ENCODE assay signal across 19 cellular contexts in the genomic region with DNA sequence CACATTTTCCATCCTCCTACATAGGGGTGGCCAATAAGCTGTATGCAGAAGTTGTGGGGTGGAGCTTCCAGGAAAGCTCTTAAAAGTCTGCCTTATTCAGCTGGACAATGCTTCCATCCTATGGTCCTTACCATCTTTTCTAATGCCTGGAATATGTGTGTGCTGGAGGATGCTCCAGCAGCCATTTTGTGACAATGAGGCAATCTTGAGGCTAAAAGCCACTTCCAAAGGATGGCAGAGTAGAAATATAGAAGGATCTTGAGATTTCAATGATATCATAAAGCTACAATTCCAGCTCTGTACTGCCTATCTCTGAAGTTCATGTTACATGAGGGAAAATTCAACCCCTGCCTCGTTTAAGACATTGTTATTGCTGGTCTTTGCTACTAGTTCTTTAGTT.
"Had no signal": no experiment of that assay in that cellular context is flagged by ENCODE, and none has a peak within 500 bp of the region (broad histone marks: within the 10 kb centered on the region; RNA-seq: fewer than 3 reads in every experiment).

No MANE protein-coding gene starts in this region.

- H3K4me3 ChIP-seq: SJSA1, tibial nerve, uterus had no signal

- ATAC-seq: natural killer cell treated with Interleukin-12 subunit alpha and Interleukin-12 subunit beta and Interleukin-15 and Interleukin-18, amount 100 ng/mL, for 72 hours had no signal

- H3K27ac Mint-ChIP-seq: immature natural killer cell; natural killer cell treated with Interleukin-12 subunit alpha and Interleukin-12 subunit beta and Interleukin-15 and Interleukin-18, amount 100 ng/mL, for 72 hours had no signal

- H3K27me3 ChIP-seq: SJSA1, uterus had no signal

- H3K36me3 ChIP-seq: uterus had no signal

- H3K9me3 Mint-ChIP-seq: activated T-cell treated with anti-CD3 and anti-CD28 coated beads, Interleukin-2, amount 50 U/mL, for 4 hours; central memory CD8-positive, alpha-beta T cell; immature natural killer cell; natural killer cell treated with Interleukin-12 subunit alpha and Interleukin-12 subunit beta and Interleukin-15 and Interleukin-18, amount 100 ng/mL, for 72 hours had no signal

- H3K4me3 Mint-ChIP-seq: activated T-cell treated with anti-CD3 and anti-CD28 coated beads, Interleukin-2, amount 50 U/mL, for 4 hours; central memory CD8-positive, alpha-beta T cell; immature natural killer cell; natural killer cell treated with Interleukin-12 subunit alpha and Interleukin-12 subunit beta and Interleukin-15 and Interleukin-18, amount 100 ng/mL, for 72 hours had no signal

- H3K4me1 Mint-ChIP-seq: central memory CD8-positive, alpha-beta T cell; immature natural killer cell had no signal

- H3K27me3 Mint-ChIP-seq: brain had no signal

- H3K4me1 ChIP-seq: uterus had no signal

- DNase-seq: activated CD4-positive, alpha-beta T cell treated with anti-CD3 and anti-CD28 coated beads for 1 hour; activated naive CD4-positive, alpha-beta T cell; activated T-cell treated with anti-CD3 and anti-CD28 coated beads, Interleukin-2, amount 50 U/mL, for 4 hours; amygdala; cortex of kidney; effector CD8-positive, alpha-beta T cell; foreskin melanocyte; immature natural killer cell; mesendoderm; nucleus accumbens; posterior cingulate gyrus; retina; stimulated activated CD4-positive, alpha-beta T cell treated with anti-CD3 and anti-CD28 coated beads, Interleukin-12 subunit alpha, Interleukin-12 subunit beta, amount 100 ng/mL, for 4 hours; uterus had no signal

- H3K9me3 ChIP-seq: SJSA1, tibial nerve, uterus had no signal

- H3K27ac ChIP-seq: SJSA1, tibial nerve, uterus had no signal
